ENCODE assay signal across 19 cellular contexts in genomic region chr19:42095814-42096230, GRCh38. TPM values are rescaled to one million over a fixed set of nuclear protein-coding genes. Genes with fewer than 3 reads are reported as not detected.
DNase-seq lines count a peak whose midpoint lies in the region; TF ChIP-seq lines count a peak whose summit lies in the region.
"Had no signal": no experiment of that assay in that cellular context is flagged by ENCODE, and none has a peak within 500 bp of the region (broad histone marks: within the 10 kb centered on the region; RNA-seq: fewer than 3 reads in every experiment).

No MANE protein-coding gene starts in this region.

- peaks cover 6% of the 10 kb centered on the region; the same call in 1 of the 2 replicates for H3K4me1 ChIP-seq in HUES64 (ENCODE audit: insufficient read depth, low read length)
- peaks cover 0 to 38% (median 32%) of the 10 kb centered on the region in 4 donors for H3K4me1 ChIP-seq in sigmoid colon
- peaks cover 0 to 16% (median 0%) of the 10 kb centered on the region in 4 donors for H3K4me1 ChIP-seq in tibial nerve

- peak overlapping the region; percentile 34; the same call in 1 of the 2 replicates for H3K4me3 ChIP-seq in HUES64 (ENCODE audit: low read length)
- H3K4me3 ChIP-seq in sigmoid colon = peak overlapping the region; percentile 27 to 54 (median 47)
- no peak overlapping the region for H3K4me3 ChIP-seq in tibial nerve
- H3K4me3 ChIP-seq: dorsolateral prefrontal cortex had no signal

- intact Hi-C loops in sigmoid colon (cut with DNase I) = no loop called here

- TF ChIP-seq EP300 in sigmoid colon (IDR thresholded peaks at IDR 0.05) (no peak), tibial nerve (IDR thresholded peaks at IDR 0.05) (no peak)

- no peaks in the 10 kb centered on the region for H3K36me3 ChIP-seq in HUES64 (ENCODE audit: insufficient read depth, low read length)
- H3K36me3 ChIP-seq in sigmoid colon = no peaks in the 10 kb centered on the region
- no peaks in the 10 kb centered on the region for H3K36me3 ChIP-seq in tibial nerve

- TF ChIP-seq POLR2A in sigmoid colon (IDR thresholded peaks at IDR 0.05) (no peak), tibial nerve (IDR thresholded peaks at IDR 0.05) (no peak)

- H3K27ac ChIP-seq in HUES64 (ENCODE audit: low read depth, low read length) (no peak overlapping the region), sigmoid colon (peak overlapping the region; percentile 71 to 82 (median 74)), tibial nerve (no peak overlapping the region)
- H3K27ac ChIP-seq: dorsolateral prefrontal cortex had no signal

- H3K9me3 ChIP-seq in HUES64 (ENCODE audit: insufficient read depth, low read depth, low read length) (no peaks in the 10 kb centered on the region), sigmoid colon (no peaks in the 10 kb centered on the region), tibial nerve (no peaks in the 10 kb centered on the region)

- no peak overlapping the region for H3K9ac ChIP-seq in HUES64 (ENCODE audit: low read depth, low read length)

- no peak for TF ChIP-seq CTCF in sigmoid colon (IDR thresholded peaks at IDR 0.05)
- TF ChIP-seq CTCF in tibial nerve (IDR thresholded peaks at IDR 0.05) = no peak

- H3K27me3 ChIP-seq in HUES64 (ENCODE audit: insufficient read depth, low read length) (no peaks in the 10 kb centered on the region), sigmoid colon (no peaks in the 10 kb centered on the region), tibial nerve (peaks cover 0 to 25% of the 10 kb centered on the region in 2 donors)

- DNase-seq in ecto neural progenitor cell (ENCODE audit: low spot score) = peak; percentile 85
- peak; percentile 73 for DNase-seq in islet precursor cell
- DNase-seq in sigmoid colon = no peak
- no peak for DNase-seq in stimulated activated naive CD4-positive, alpha-beta T cell (lab: John Stamatoyannopoulos, UW)
- DNase-seq in tibial nerve (ENCODE audit: low spot score in 2 of 2) = no peak
- no peak for DNase-seq in mesenteric fat pad (ENCODE audit: low spot score)
- DNase-seq: activated CD4-positive, alpha-beta T cell treated with anti-CD3 and anti-CD28 coated beads, Interleukin-2, amount 10 ng/mL, durations not matched to agents 24 days and 14 days; activated naive CD4-positive, alpha-beta T cell; amniotic stem cell; CD8-positive, alpha-beta T cell; DMS53; dorsolateral prefrontal cortex; KG1; mesenchymal stem cell; MV-4-11; NCI-H2029; NCI-H446 had no signal

- WGBS in HUES64 = 53% methylated on average over 28 of the region's 28 CpGs
- 39 to 59% methylated on average over 28 of the region's 28 CpGs for WGBS in sigmoid colon, 2 donors
- 17 to 18% methylated on average over 19 to 21 of the region's 28 CpGs for WGBS in tibial nerve, 2 donors

RNA-seq across cellular contexts. Expression of gene ZNF574, which starts 19.9 kb away (rescaled TPM):
- 21.0 TPM for polyA plus RNA-seq in HUES64 (2013, experiment 1 of 2)
- polyA plus RNA-seq in HUES64 (2013, experiment 2 of 2) = 21.1 TPM
- 10 to 100 TPM; 12.5 to 14.6 (median 13.1) TPM for total RNA-seq in sigmoid colon
- polyA plus RNA-seq in sigmoid colon = 1 to 10 TPM; 3.0 to 9.3 (median 5.5) TPM
- total RNA-seq in tibial nerve = 10 to 100 TPM; 14.3 to 22.2 (median 17.5) TPM
- total RNA-seq in mesenteric fat pad = 8.9 TPM

RNA-seq across cellular contexts. Expression of gene GRIK5, which starts 25.8 kb away (rescaled TPM):
- 25.3 TPM for polyA plus RNA-seq in HUES64 (2013, experiment 1 of 2)
- 27.2 TPM for polyA plus RNA-seq in HUES64 (2013, experiment 2 of 2)
- total RNA-seq in sigmoid colon (10 to 100 TPM in 3 of 4 donors, 1 to 10 TPM in 1; 8.4 to 23.3 (median 13.3) TPM), tibial nerve (10 to 100 TPM in 1 of 4 donors, 1 to 10 TPM in 3; 2.4 to 12.0 (median 3.2) TPM), mesenteric fat pad (0.80 TPM)
- polyA plus RNA-seq in sigmoid colon = 1 to 10 TPM in 1 of 3 donors, under 1 TPM in 1, not detected in 1; under 0.01 to 2.7 TPM
- total RNA-seq: RPMI7951 had no signal

RNA-seq across cellular contexts. Expression of gene POU2F2, which starts 36.4 kb away (rescaled TPM):
- 4.9 TPM for polyA plus RNA-seq in HUES64 (2013, experiment 1 of 2)
- 3.2 TPM for polyA plus RNA-seq in HUES64 (2013, experiment 2 of 2)
- 1 to 10 TPM; 1.2 to 3.0 (median 2.5) TPM for total RNA-seq in sigmoid colon
- 10 to 100 TPM in 1 of 3 donors, 1 to 10 TPM in 1, under 1 TPM in 1; 0.60 to 19.0 (median 1.6) TPM for polyA plus RNA-seq in sigmoid colon
- total RNA-seq in tibial nerve = 1 to 10 TPM in 1 of 4 donors, under 1 TPM in 3; 0.21 to 6.0 (median 0.51) TPM
- 2.7 TPM for total RNA-seq in mesenteric fat pad

Comparison
In these comparisons a context has a peak if more than half of its experiments do, and no peak if none do; other contexts are left out.
1. H3K27ac ChIP-seq: peak in sigmoid colon (4 of 4); none in HUES64 (single experiment) and tibial nerve (0 of 4).
2. H3K4me3 ChIP-seq: peak in HUES64 (single experiment) and sigmoid colon (4 of 4); none in tibial nerve (0 of 4).
3. DNase-seq: peak in ecto neural progenitor cell (single experiment) and islet precursor cell (single experiment); none in sigmoid colon (single experiment), stimulated activated naive CD4-positive, alpha-beta T cell (0 of 6), tibial nerve (0 of 2) and mesenteric fat pad (single experiment).